ENCODE assay signal across 26 cellular contexts in genomic region chr20:56909918-56910714, GRCh38.
"Had no signal": no experiment of that assay in that cellular context is flagged by ENCODE, and none has a peak within 500 bp of the region (broad histone marks: within the 10 kb centered on the region; RNA-seq: fewer than 3 reads in every experiment).

No MANE protein-coding gene starts in this region.

- FAIRE-seq: endometrium, keratinocyte had no signal

- H3K4me3 Mint-ChIP-seq: immature natural killer cell; memory B cell; natural killer cell treated with Interleukin-12 subunit alpha and Interleukin-12 subunit beta and Interleukin-15 and Interleukin-18, amount 100 ng/mL, for 72 hours; stimulated activated effector memory CD8-positive, alpha-beta T cell treated with anti-CD3 and anti-CD28 coated beads, Interleukin-12 subunit alpha, Interleukin-12 subunit beta, amount 100 ng/mL, for 72 hours; type B pancreatic cell had no signal

- H3K27ac Mint-ChIP-seq: immature natural killer cell; memory B cell; natural killer cell treated with Interleukin-12 subunit alpha and Interleukin-12 subunit beta and Interleukin-15 and Interleukin-18, amount 100 ng/mL, for 72 hours; stimulated activated effector memory CD8-positive, alpha-beta T cell treated with anti-CD3 and anti-CD28 coated beads, Interleukin-12 subunit alpha, Interleukin-12 subunit beta, amount 100 ng/mL, for 72 hours; type B pancreatic cell had no signal

- H3K4me1 Mint-ChIP-seq: immature natural killer cell; memory B cell; stimulated activated effector memory CD8-positive, alpha-beta T cell treated with anti-CD3 and anti-CD28 coated beads, Interleukin-12 subunit alpha, Interleukin-12 subunit beta, amount 100 ng/mL, for 72 hours had no signal

- DNase-seq: cortex of kidney; dorsolateral prefrontal cortex; effector CD8-positive, alpha-beta T cell; immature natural killer cell; left ventricle myocardium inferior; lower lobe of right lung; midbrain; occipital lobe; psoas muscle; retina; right lobe of liver; stimulated activated CD4-positive, alpha-beta T cell treated with anti-CD3 and anti-CD28 coated beads, Interleukin-4, amount 100 ng/mL, for 1 hour; stimulated activated CD8-positive, alpha-beta memory T cell treated with anti-CD3 and anti-CD28 coated beads, Interleukin-4, amount 100 ng/mL, for 48 hours; stimulated activated naive CD8-positive, alpha-beta T cell treated with anti-CD3 and anti-CD28 coated beads, Interleukin-15, Interleukin-2, amounts not matched to agents 100 U/mL and 50 U/mL, for 24 hours; thyroid gland; uterus had no signal

- ATAC-seq: esophagus mucosa; gastroesophageal sphincter; lower lobe of right lung; natural killer cell treated with Interleukin-12 subunit alpha and Interleukin-12 subunit beta and Interleukin-15 and Interleukin-18, amount 100 ng/mL, for 72 hours; psoas muscle; right lobe of liver; stimulated activated effector memory CD8-positive, alpha-beta T cell treated with anti-CD3 and anti-CD28 coated beads, Interleukin-12 subunit alpha, Interleukin-12 subunit beta, amount 100 ng/mL, for 72 hours; stimulated activated naive CD8-positive, alpha-beta T cell treated with anti-CD3 and anti-CD28 coated beads, Interleukin-15, Interleukin-2, amounts not matched to agents 100 U/mL and 50 U/mL, for 24 hours had no signal

- H3K36me3 ChIP-seq: gastroesophageal sphincter, left ventricle myocardium inferior, lower lobe of right lung, right lobe of liver, suprapubic skin, thyroid gland, uterus had no signal

- H2AFZ ChIP-seq: parathyroid adenoma had no signal

- H3K79me2 ChIP-seq: parathyroid adenoma had no signal

- H3K9me3 Mint-ChIP-seq: immature natural killer cell; natural killer cell treated with Interleukin-12 subunit alpha and Interleukin-12 subunit beta and Interleukin-15 and Interleukin-18, amount 100 ng/mL, for 72 hours; type B pancreatic cell had no signal

- H3K9ac ChIP-seq: parathyroid adenoma had no signal

- H3K9me3 ChIP-seq: gastroesophageal sphincter, lower lobe of right lung, psoas muscle, right lobe of liver, suprapubic skin, thyroid gland, uterus had no signal

- H3K4me3 ChIP-seq: dorsolateral prefrontal cortex, gastroesophageal sphincter, left ventricle myocardium inferior, lower lobe of right lung, psoas muscle, right lobe of liver, suprapubic skin, thyroid gland, uterus had no signal

- H3K4me1 ChIP-seq: gastroesophageal sphincter, left ventricle myocardium inferior, lower lobe of right lung, parathyroid adenoma, psoas muscle, right lobe of liver, suprapubic skin, thyroid gland, uterus had no signal

- H3K27me3 ChIP-seq: right lobe of liver, thyroid gland, uterus had no signal

- H3K36me3 Mint-ChIP-seq: immature natural killer cell; natural killer cell treated with Interleukin-12 subunit alpha and Interleukin-12 subunit beta and Interleukin-15 and Interleukin-18, amount 100 ng/mL, for 72 hours; stimulated activated effector memory CD8-positive, alpha-beta T cell treated with anti-CD3 and anti-CD28 coated beads, Interleukin-12 subunit alpha, Interleukin-12 subunit beta, amount 100 ng/mL, for 72 hours; type B pancreatic cell had no signal

- H3K27ac ChIP-seq: dorsolateral prefrontal cortex, gastroesophageal sphincter, left ventricle myocardium inferior, lower lobe of right lung, parathyroid adenoma, psoas muscle, right lobe of liver, suprapubic skin, thyroid gland, uterus had no signal
